In the genomic region with DNA sequence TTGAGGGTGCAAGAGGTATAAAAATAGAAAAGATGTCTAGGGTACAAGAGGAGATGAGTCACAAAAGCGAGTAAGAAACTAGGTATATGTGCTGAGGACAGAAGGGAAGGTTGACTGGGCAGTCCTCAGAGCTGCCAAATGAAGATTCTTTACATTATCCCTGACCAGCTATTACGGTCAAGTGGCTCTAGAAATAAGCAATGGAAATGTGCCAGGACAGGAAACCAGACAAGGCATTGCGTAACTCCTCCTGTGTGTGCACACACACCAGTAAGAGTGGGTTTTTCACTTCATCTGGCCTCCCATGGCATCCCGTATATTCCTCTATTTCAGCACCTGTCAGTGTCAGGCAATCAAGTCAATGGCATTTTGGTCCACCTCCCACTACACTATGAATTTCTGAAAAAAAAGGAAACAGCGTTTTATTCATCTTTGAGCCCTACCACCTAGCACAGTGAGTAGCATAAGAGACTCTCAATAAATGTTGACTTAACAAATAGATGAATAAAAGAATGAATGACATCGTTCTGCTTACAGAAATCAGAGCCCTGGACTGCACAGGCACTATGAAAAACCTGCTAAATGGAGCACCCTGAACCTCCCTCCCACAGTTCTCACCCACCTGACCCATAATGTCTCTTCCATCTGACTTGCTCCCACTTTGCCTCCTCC, we compare ENCODE assay signal across 10 cellular contexts.
DNase-seq lines count a peak whose midpoint lies in the region; ATAC-seq and TF ChIP-seq lines count a peak whose summit lies in the region.
"Had no signal": no experiment of that assay in that cellular context is flagged by ENCODE, and none has a peak within 500 bp of the region (broad histone marks: within the 10 kb centered on the region; RNA-seq: fewer than 3 reads in every experiment).

No MANE protein-coding gene starts in this region.

- DNase-seq in ELR (ENCODE audit: low read depth) = peak; percentile 35
- peak; percentile 92 for DNase-seq in NCI-H2196 treated with DMSO at 0.1 percent for 48 hours (lab: John Stamatoyannopoulos, UW; ENCODE audit: unreplicated experiment)
- peak; percentile 85 for DNase-seq in choroid plexus epithelial cell (ENCODE audit: low read depth)
- no peak for DNase-seq in nephron progenitor cell
- no peak for DNase-seq in GM10248 (ENCODE audit: extremely low spot score)
- no peak for DNase-seq in middle frontal gyrus (ENCODE audit: extremely low spot score, low spot score)
- DNase-seq: NCI-H446 treated with DMSO at 0.1 percent for 48 hours, ovary had no signal

- peaks cover 7% of the 10 kb centered on the region for H3K9me3 Mint-ChIP-seq in nephron progenitor cell

- peaks cover 25% of the 10 kb centered on the region for H3K4me1 Mint-ChIP-seq in nephron progenitor cell

- TF ChIP-seq CTCF in choroid plexus epithelial cell (conservative IDR thresholded peaks at IDR 0.05; ENCODE audit: low read depth, low read length) (no peak), nephron progenitor cell (IDR thresholded peaks at IDR 0.05) (no peak), GM10248 (IDR thresholded peaks at IDR 0.05; ENCODE audit: control extremely low read depth, extremely low read depth, low read depth, missing control alignments) (no peak)

- H3K4me3 Mint-ChIP-seq in nephron progenitor cell = no peak overlapping the region

- no peaks in the 10 kb centered on the region for H3K27me3 Mint-ChIP-seq in nephron progenitor cell (ENCODE audit: low read depth, poor library complexity)

- H3K27ac Mint-ChIP-seq in nephron progenitor cell = peak overlapping the region; percentile 73

- no peak overlapping the region for H3K4me3 ChIP-seq in choroid plexus epithelial cell (ENCODE audit: low read depth, low read length)
- H3K4me3 ChIP-seq: ovary had no signal

- ATAC-seq in GM18511 (IDR thresholded peaks at IDR 0.05; ENCODE audit: unreplicated experiment) = no peak
- ATAC-seq in HG03025 (IDR thresholded peaks at IDR 0.05; ENCODE audit: low FRiP score, unreplicated experiment) = no peak

- POLR2A ChIA-PET in GM10248 (lab: Yijun Ruan, JAX) = no interaction called here

- peaks cover 18% of the 10 kb centered on the region for H3K36me3 Mint-ChIP-seq in nephron progenitor cell (ENCODE audit: low read depth)

- CTCF ChIA-PET in GM10248 (lab: Yijun Ruan, JAX) = interaction anchor here (1.5 kb wide), 1 partner anchor 13 kb away, joined by 3 read pairs; no protein-coding TSS in a partner anchor

Comparison
In these comparisons a context has a peak if more than half of its experiments do, and no peak if none do; other contexts are left out.
1. DNase-seq: peak in ELR (single experiment), NCI-H2196 treated with DMSO at 0.1 percent for 48 hours (single experiment) and choroid plexus epithelial cell (single experiment); none in nephron progenitor cell (single experiment), GM10248 (single experiment) and middle frontal gyrus (single experiment).